Comparison of ENCODE assay signal across 1 cellular context in the genomic region with DNA sequence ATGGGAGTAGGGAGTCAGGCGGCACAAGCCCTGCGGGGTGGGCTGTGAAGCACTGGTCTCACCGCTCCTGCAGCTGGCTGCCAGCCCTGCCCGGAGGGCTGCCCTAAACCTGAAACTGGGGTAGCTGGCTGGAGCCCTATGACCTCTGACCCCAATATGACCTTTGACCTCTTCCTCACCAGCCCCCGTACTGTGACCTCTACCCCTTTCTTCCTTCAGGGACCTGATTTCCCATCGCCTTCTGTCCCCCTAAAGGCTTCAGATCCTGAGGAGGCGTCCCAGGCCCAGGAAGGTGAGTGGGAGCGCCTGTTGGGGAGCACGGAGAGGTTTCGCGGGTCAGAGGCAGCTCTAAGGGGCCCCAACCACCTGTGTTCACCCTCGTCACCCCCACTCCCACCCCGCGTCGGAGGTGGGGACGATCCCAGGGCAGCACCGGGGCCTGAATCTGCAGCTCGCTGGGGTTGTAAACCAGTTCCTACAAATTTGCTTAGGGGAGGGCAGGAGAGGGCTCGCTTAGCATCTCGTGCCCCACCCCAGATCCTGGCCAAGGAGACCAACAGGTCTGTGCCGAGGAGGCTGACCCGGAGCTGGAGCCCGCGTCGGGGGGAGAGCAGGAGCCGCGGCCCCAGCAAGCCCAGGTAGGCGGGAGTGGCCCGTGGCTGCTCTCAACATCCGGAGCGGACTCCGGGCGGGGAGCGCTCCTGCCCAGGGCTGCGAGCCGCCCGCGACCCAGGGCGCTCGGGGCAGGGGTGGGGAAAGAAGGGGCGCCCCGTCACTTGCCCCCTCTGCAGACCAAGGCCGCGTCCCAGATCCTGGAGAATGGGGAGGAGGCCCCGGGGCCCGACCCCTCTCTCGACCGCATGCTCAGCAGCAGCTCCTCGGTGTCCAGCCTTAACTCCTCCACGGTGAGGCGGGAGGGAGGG.
TF ChIP-seq lines count a peak whose summit lies in the region.

No MANE protein-coding gene starts in this region.

TF ChIP-seq in H1, 55 proteins besides CTCF, POLR2A, EP300 and RAD21 (continued from another document):
- no peak for TF ChIP-seq ATF3 (IDR thresholded peaks at IDR 0.05; ENCODE audit: insufficient read depth, low read depth, low read length)
- TF ChIP-seq SIX5 (IDR thresholded peaks at IDR 0.05; ENCODE audit: low read depth, low read length), result no peak
- TF ChIP-seq CBX5 (IDR thresholded peaks at IDR 0.05; ENCODE audit: low read depth, low read length), result no peak
- TF ChIP-seq SP1 (IDR thresholded peaks at IDR 0.05; ENCODE audit: low read depth, low read length), result peak; percentile 86
- peak; percentile 21 for TF ChIP-seq ASH2L (IDR thresholded peaks at IDR 0.05; ENCODE audit: low read length)
- no peak for TF ChIP-seq CEBPB (IDR thresholded peaks at IDR 0.05; ENCODE audit: low read depth, low read length)
- no peak for TF ChIP-seq HDAC6 (IDR thresholded peaks at IDR 0.05; ENCODE audit: low read depth, low read length)
- no peak for TF ChIP-seq KDM1A (IDR thresholded peaks at IDR 0.05; ENCODE audit: borderline replicate concordance, low read length)
- TF ChIP-seq BRCA1 (IDR thresholded peaks at IDR 0.05; ENCODE audit: low read depth, low read length), result no peak
- TF ChIP-seq CBX8 (IDR thresholded peaks at IDR 0.05; ENCODE audit: borderline replicate concordance, low read depth, low read length), result no peak
- no peak for TF ChIP-seq BCL11A (IDR thresholded peaks at IDR 0.05; ENCODE audit: low read depth in 2 of 2, low read length in 2 of 2)
- no peak for TF ChIP-seq NRF1 (IDR thresholded peaks at IDR 0.05; ENCODE audit: low read depth, low read length)
- peak; percentile 54 for TF ChIP-seq MAX (IDR thresholded peaks at IDR 0.05)
- no peak for TF ChIP-seq KDM4A (IDR thresholded peaks at IDR 0.05; ENCODE audit: low read depth, low read length, severe bottlenecking)
